In genomic region chr2:104746790-104747320, GRCh38 we compare ENCODE assay signal across 21 cellular contexts.
"Had no signal": no experiment of that assay in that cellular context is flagged by ENCODE, and none has a peak within 500 bp of the region (broad histone marks: within the 10 kb centered on the region; RNA-seq: fewer than 3 reads in every experiment).

No MANE protein-coding gene starts in this region.

- H3K27ac ChIP-seq: left lung, neutrophil, prostate gland, right atrium auricular region, sigmoid colon, testis, tibial artery, upper lobe of left lung had no signal

- H3K4me1 Mint-ChIP-seq: naive thymus-derived CD4-positive, alpha-beta T cell; nephron; stimulated activated memory B cell treated with anti-CD40 and anti-IgM and Interleukin-4, amounts not matched to agents 10 μg/mL and 1 μg/mL and 100 μg/mL, for 72 hours had no signal

- ATAC-seq: effector memory CD8-positive, alpha-beta T cell; left lung; naive thymus-derived CD4-positive, alpha-beta T cell; stimulated activated memory B cell treated with anti-CD40 and anti-IgM and Interleukin-4, amounts not matched to agents 10 μg/mL and 1 μg/mL and 100 μg/mL, for 72 hours; stimulated activated naive CD8-positive, alpha-beta T cell treated with anti-CD3 and anti-CD28 coated beads, Interleukin-15, Interleukin-2, amounts not matched to agents 100 U/mL and 50 U/mL, for 24 hours had no signal

- H3K36me3 Mint-ChIP-seq: naive thymus-derived CD4-positive, alpha-beta T cell; stimulated activated memory B cell treated with anti-CD40 and anti-IgM and Interleukin-4, amounts not matched to agents 10 μg/mL and 1 μg/mL and 100 μg/mL, for 72 hours had no signal

- H3K27me3 ChIP-seq: left lung, neutrophil, right atrium auricular region, testis, upper lobe of left lung had no signal

- H3K27me3 Mint-ChIP-seq: effector memory CD8-positive, alpha-beta T cell had no signal

- H3K9me3 ChIP-seq: left lung, neutrophil, prostate gland, right atrium auricular region, sigmoid colon, testis, tibial artery, upper lobe of left lung had no signal

- H3K27ac Mint-ChIP-seq: effector memory CD8-positive, alpha-beta T cell; naive thymus-derived CD4-positive, alpha-beta T cell; nephron; stimulated activated memory B cell treated with anti-CD40 and anti-IgM and Interleukin-4, amounts not matched to agents 10 μg/mL and 1 μg/mL and 100 μg/mL, for 72 hours had no signal

- H3K36me3 ChIP-seq: left lung, neutrophil, prostate gland, right atrium auricular region, sigmoid colon, tibial artery, upper lobe of left lung had no signal

- H3K4me1 ChIP-seq: left lung, prostate gland, right atrium auricular region, sigmoid colon, testis, tibial artery, upper lobe of left lung had no signal

- H3K4me3 ChIP-seq: left lung, prostate gland, right atrium auricular region, sigmoid colon, testis, tibial artery, upper lobe of left lung had no signal

- H3K9me3 Mint-ChIP-seq: naive thymus-derived CD4-positive, alpha-beta T cell; nephron; stimulated activated memory B cell treated with anti-CD40 and anti-IgM and Interleukin-4, amounts not matched to agents 10 μg/mL and 1 μg/mL and 100 μg/mL, for 72 hours had no signal

- DNase-seq: cerebellar nuclear complex; cortex of kidney; effector memory CD8-positive, alpha-beta T cell; kidney; left lung; mesendoderm; midbrain; naive thymus-derived CD4-positive, alpha-beta T cell; sigmoid colon; stimulated activated CD4-positive, alpha-beta T cell treated with anti-CD3 and anti-CD28 coated beads, Interleukin-2, amount 100 ng/mL, for 24 hours; stimulated activated CD4-positive, alpha-beta T cell treated with anti-CD3 and anti-CD28 coated beads, Interleukin-4, amount 100 ng/mL, for 4 hours; stimulated activated naive CD8-positive, alpha-beta T cell treated with anti-CD3 and anti-CD28 coated beads, Interleukin-15, Interleukin-2, amounts not matched to agents 100 U/mL and 50 U/mL, for 24 hours; substantia nigra; testis; tibial artery had no signal

- H3K4me3 Mint-ChIP-seq: effector memory CD8-positive, alpha-beta T cell; naive thymus-derived CD4-positive, alpha-beta T cell; nephron; stimulated activated memory B cell treated with anti-CD40 and anti-IgM and Interleukin-4, amounts not matched to agents 10 μg/mL and 1 μg/mL and 100 μg/mL, for 72 hours had no signal
